9 cellular contexts compared by ENCODE assay signal in the genomic region with DNA sequence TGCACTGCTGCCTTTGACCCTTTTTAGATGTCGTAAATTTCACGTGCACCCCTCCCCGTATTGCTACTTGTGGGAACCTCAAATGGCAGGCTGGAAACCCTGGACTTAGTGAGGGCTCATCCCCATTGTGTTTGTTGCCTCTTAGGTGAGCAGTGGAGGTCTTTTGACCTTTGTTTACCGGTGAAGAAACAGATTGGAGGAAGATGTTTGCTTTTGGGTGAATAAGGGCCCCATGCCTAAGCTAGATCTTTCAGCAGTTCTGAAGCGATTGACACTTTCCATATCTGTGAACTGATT. TPM values are rescaled to one million over a fixed set of nuclear protein-coding genes. Genes with fewer than 3 reads are reported as not detected.
DNase-seq lines count a peak whose midpoint lies in the region; TF ChIP-seq lines count a peak whose summit lies in the region.
"Had no signal": no experiment of that assay in that cellular context is flagged by ENCODE, and none has a peak within 500 bp of the region (broad histone marks: within the 10 kb centered on the region; RNA-seq: fewer than 3 reads in every experiment).

No MANE protein-coding gene starts in this region.

- H3K27ac ChIP-seq in HL-60 (replicated peaks) (peak overlapping the region; percentile 97), colonic mucosa (peak overlapping the region; percentile 97)

- H3K27ac Mint-ChIP-seq in neural crest cell (ENCODE audit: unreplicated experiment): peak overlapping the region; percentile 90

- H3K9ac ChIP-seq in colonic mucosa (ENCODE audit: low read depth in 2 of 2, low read length in 2 of 2): peak overlapping the region in 1 of 2 donors; percentile 83

- no peaks in the 10 kb centered on the region for H3K36me3 ChIP-seq in colonic mucosa

- H3K27me3 ChIP-seq in HL-60 (ENCODE audit: insufficient read depth, poor library complexity, severe bottlenecking): no peaks in the 10 kb centered on the region
- no peaks in the 10 kb centered on the region for H3K27me3 ChIP-seq in colonic mucosa

- H3K27me3 Mint-ChIP-seq in neural crest cell (ENCODE audit: low read depth): no peaks in the 10 kb centered on the region

- intact Hi-C loops in colonic mucosa (cut with DNase I): no loop called here

- H3K4me3 ChIP-seq in GM12865 (ENCODE audit: low read depth, low read length): peak overlapping the region; percentile 86
- H3K4me3 ChIP-seq in HL-60 (replicated peaks; ENCODE audit: insufficient read depth, low read length): peak overlapping the region; percentile 73
- H3K4me3 ChIP-seq in colonic mucosa: peak overlapping the region; percentile 65

- H3K36me3 Mint-ChIP-seq in neural crest cell (ENCODE audit: low read depth): no peaks in the 10 kb centered on the region

- H3K4me3 Mint-ChIP-seq in neural crest cell: peak overlapping the region; percentile 96

- H3K9me3 ChIP-seq in colonic mucosa: no peaks in the 10 kb centered on the region

- no peak for TF ChIP-seq CTCF in GM12865 (IDR thresholded peaks at IDR 0.05; ENCODE audit: insufficient read depth, low read depth, low read length, missing control alignments)
- TF ChIP-seq CTCF in HL-60 (IDR thresholded peaks at IDR 0.05; ENCODE audit: insufficient read depth, low read length): no peak
- no peak for TF ChIP-seq CTCF in colonic mucosa (IDR thresholded peaks at IDR 0.05)
- no peak for TF ChIP-seq CTCF in neural crest cell (conservative IDR thresholded peaks at IDR 0.05)

- peaks cover 7% of the 10 kb centered on the region for H3K4me1 ChIP-seq in colonic mucosa

- no peaks in the 10 kb centered on the region for H3K9me3 Mint-ChIP-seq in neural crest cell

- H3K4me1 Mint-ChIP-seq in neural crest cell: peaks cover 31% of the 10 kb centered on the region

- DNase-seq in GM12865 (ENCODE audit: low read depth): no peak
- no peak for DNase-seq in HL-60 (ENCODE audit: low read depth in 1 of 2, low spot score in 1 of 2)
- no peak for DNase-seq in colonic mucosa
- DNase-seq in neural crest cell (ENCODE audit: low read depth, low spot score): no peak
- no peak for DNase-seq in activated gamma-delta T cell (lab: John Stamatoyannopoulos, UW)
- DNase-seq in NCI-H1092 (lab: John Stamatoyannopoulos, UW): no peak
- no peak for DNase-seq in NOMO-1 treated with DMSO at 0.1 percent for 48 hours (lab: John Stamatoyannopoulos, UW; ENCODE audit: unreplicated experiment)
- DNase-seq in EL: no peak

RNA-seq across cellular contexts. Expression of gene SMARCB1, which starts 0.8 kb away (rescaled TPM):
- 10 to 100 TPM; 77.8 to 96.0 TPM for total RNA-seq in colonic mucosa
- total RNA-seq in neural crest cell: 222 and 244 TPM in 2 replicates

RNA-seq across cellular contexts. Expression of gene MMP11, which starts 14.9 kb away (rescaled TPM):
- total RNA-seq in colonic mucosa (1 to 10 TPM; 2.3 to 4.5 TPM), neural crest cell (10.8 and 11.2 TPM in 2 replicates)

RNA-seq across cellular contexts. Expression of gene CHCHD10, which starts 19.8 kb away (rescaled TPM):
- total RNA-seq in colonic mucosa (100 to 1,000 TPM; 420 to 719 TPM), neural crest cell (35.8 and 38.8 TPM in 2 replicates)

RNA-seq across cellular contexts. Expression of gene C22orf15, which starts 24.8 kb away (rescaled TPM):
- not detected for total RNA-seq in colonic mucosa
- 0.41 and 0.79 TPM in 2 replicates for total RNA-seq in neural crest cell
- total RNA-seq: RPMI7951 had no signal

RNA-seq across cellular contexts. Expression of gene VPREB3, which starts 33.3 kb away (rescaled TPM):
- total RNA-seq in colonic mucosa (1 to 10 TPM; 1.2 to 1.9 TPM), neural crest cell (not detected in 2 replicates)
- total RNA-seq: RPMI7951 had no signal

Comparison
In these comparisons a context has a peak if more than half of its experiments do, and no peak if none do; other contexts are left out.
1. RNA of gene CHCHD10, which starts 19.8 kb away (total RNA-seq): 420 to 719 TPM in colonic mucosa; 35.8 to 38.8 TPM in neural crest cell; every median in the first group is over 10 times any median in the second.
2. Peak in every context shown above with its lines, with median percentiles within 50 percentile points of each other: H3K4me3 ChIP-seq.